14 cellular contexts compared by ENCODE assay signal in genomic region chr6:159213401-159213800, GRCh38. TPM values are rescaled to one million over a fixed set of nuclear protein-coding genes. Genes with fewer than 3 reads are reported as not detected.
"Had no signal": no experiment of that assay in that cellular context is flagged by ENCODE, and none has a peak within 500 bp of the region (broad histone marks: within the 10 kb centered on the region; RNA-seq: fewer than 3 reads in every experiment).

No MANE protein-coding gene starts in this region.

- H3K4me1 ChIP-seq: colonic mucosa, pancreas, upper lobe of right lung had no signal

- H3K27ac ChIP-seq: colonic mucosa, hepatocyte, pancreas, upper lobe of right lung, VCaP had no signal

- H3K9me3 ChIP-seq: colonic mucosa, pancreas, upper lobe of right lung had no signal

- H3K36me3 ChIP-seq: colonic mucosa, pancreas, upper lobe of right lung had no signal

- H3K4me2 ChIP-seq: hepatocyte had no signal

- H3K4me3 ChIP-seq: colonic mucosa, hepatocyte, pancreas, upper lobe of right lung had no signal

- DNase-seq: activated CD8-positive, alpha-beta T cell treated with anti-CD3 and anti-CD28 coated beads, Interleukin-2, amount 10 ng/mL, durations not matched to agents 7 days and 5 days; activated naive CD4-positive, alpha-beta T cell treated with anti-CD3 and anti-CD28 coated beads for 36 hours; caudate nucleus; colonic mucosa; kidney; left ventricle myocardium superior; mesendoderm; pancreas; stimulated activated CD4-positive, alpha-beta T cell treated with anti-CD3 and anti-CD28 coated beads, Interleukin-15, amount 100 ng/mL, for 24 hours; stimulated activated CD4-positive, alpha-beta T cell treated with anti-CD3 and anti-CD28 coated beads, Interleukin-4, amount 100 ng/mL, for 24 hours; T1000; upper lobe of right lung had no signal

- H3K79me2 ChIP-seq: hepatocyte had no signal

- H2AFZ ChIP-seq: hepatocyte had no signal

RNA-seq across cellular contexts. Expression of gene FNDC1, which starts 44.2 kb away (rescaled TPM):
- total RNA-seq: activated CD8-positive, alpha-beta T cell treated with anti-CD3 and anti-CD28 coated beads, Interleukin-2, amount 10 ng/mL, durations not matched to agents 7 days and 5 days; activated naive CD4-positive, alpha-beta T cell treated with anti-CD3 and anti-CD28 coated beads for 36 hours had no signal
